Comparison of ENCODE assay signal across 15 cellular contexts in genomic region chr3:177968891-177969290, GRCh38.
DNase-seq lines count a peak whose midpoint lies in the region; ATAC-seq lines count a peak whose summit lies in the region.
"Had no signal": no experiment of that assay in that cellular context is flagged by ENCODE, and none has a peak within 500 bp of the region (broad histone marks: within the 10 kb centered on the region; RNA-seq: fewer than 3 reads in every experiment).

No MANE protein-coding gene starts in this region.

- DNase-seq in Caki2 (ENCODE audit: low read depth) (peak; percentile 30), HK-2 (ENCODE audit: unreplicated experiment) (peak; percentile 26), RKO (ENCODE audit: low spot score) (peak; percentile 16), glomerular visceral epithelial cell (ENCODE audit: extremely low spot score) (peak; percentile 80), NCI-H187 (lab: John Stamatoyannopoulos, UW) (no peak), NCI-H2081 (lab: John Stamatoyannopoulos, UW) (no peak)
- DNase-seq in stimulated activated CD4-positive, alpha-beta T cell treated with anti-CD3 and anti-CD28 coated beads, Interleukin-4, amount 100 ng/mL, for 1 hour = no peak
- DNase-seq: COR-L47, DMS53, NCI-H1105 treated with DMSO at 0.1 percent for 48 hours, NCI-H2227 treated with DMSO at 0.1 percent for 48 hours, NCI-H748 treated with DMSO at 0.1 percent for 48 hours, SIG-M5 had no signal

- in situ Hi-C loops in Caki2 (cut with HindIII; ENCODE audit: low pct_unique_long_range_greater_than_20kb, low sequenced_read_pairs) = no loop called here

- ATAC-seq in GM18517 (IDR thresholded peaks at IDR 0.05; ENCODE audit: unreplicated experiment) = no peak
- ATAC-seq: GM23338 had no signal

Comparison
In these comparisons a context has a peak if more than half of its experiments do, and no peak if none do; other contexts are left out.
1. DNase-seq: peak in Caki2 (single experiment), HK-2 (single experiment), RKO (single experiment) and glomerular visceral epithelial cell (single experiment); none in stimulated activated CD4-positive, alpha-beta T cell treated with anti-CD3 and anti-CD28 coated beads, Interleukin-4, amount 100 ng/mL, for 1 hour (single experiment), NCI-H187 (0 of 2) and NCI-H2081 (0 of 2).